ENCODE assay signal across 19 cellular contexts in the genomic region with DNA sequence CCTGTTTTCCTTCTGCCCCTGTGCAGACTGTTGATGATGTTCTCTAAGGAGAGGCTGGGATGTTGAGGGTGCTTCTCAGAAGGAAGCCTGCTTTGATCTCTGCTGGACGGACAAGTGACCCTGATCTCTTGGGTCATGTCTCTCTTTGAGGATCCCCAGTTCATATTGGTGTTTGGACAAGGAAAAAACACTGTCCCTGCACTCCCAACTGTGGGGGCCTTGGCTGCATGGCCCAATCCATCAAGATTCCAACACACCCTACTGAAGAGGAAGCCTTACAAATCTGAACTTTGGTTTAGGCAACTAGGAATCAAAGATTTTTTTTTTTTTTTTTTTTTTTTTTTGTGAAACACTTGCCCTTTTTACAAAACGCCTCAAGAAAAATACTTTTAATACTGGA. TPM values are rescaled to one million over a fixed set of nuclear protein-coding genes. Genes with fewer than 3 reads are reported as not detected.
A peak's percentile ranks its signal among the peaks of the same experiment; 100 is the strongest.
DNase-seq lines count a peak whose midpoint lies in the region; ATAC-seq and TF ChIP-seq lines count a peak whose summit lies in the region.
"Had no signal": no experiment of that assay in that cellular context is flagged by ENCODE, and none has a peak within 500 bp of the region (broad histone marks: within the 10 kb centered on the region; RNA-seq: fewer than 3 reads in every experiment).

No MANE protein-coding gene starts in this region.

- DNase-seq in GM23338 (ENCODE audit: low spot score): no peak
- DNase-seq in OCI-LY7 (ENCODE audit: low spot score): no peak
- no peak for DNase-seq in nephron progenitor cell
- DNase-seq in erythroblast (lab: John Stamatoyannopoulos, UW): no peak
- DNase-seq in CD8-positive, alpha-beta T cell: no peak
- DNase-seq: CD8-positive, alpha-beta memory T cell; COR-L47; DMS 273 treated with DMSO at 0.1 percent for 48 hours; DMS53; EL; GM23248; HCEC 1CT had no signal

- no peaks in the 10 kb centered on the region for H3K27me3 ChIP-seq in GM23338 (ENCODE audit: insufficient read depth)
- no peaks in the 10 kb centered on the region for H3K27me3 ChIP-seq in thymus (ENCODE audit: control insufficient read depth, insufficient read depth)
- no peaks in the 10 kb centered on the region for H3K27me3 ChIP-seq in CD8-positive, alpha-beta T cell (ENCODE audit: insufficient read depth, low read length)
- H3K27me3 ChIP-seq: BLaER1 treated with 17β-estradiol and CSF1 and Interleukin-3, amounts not matched to agents 10 nM and 100 nM had no signal

- H3K27me3 Mint-ChIP-seq in GM23338 (ENCODE audit: insufficient read depth, low read depth, poor library complexity): peaks cover 2% of the 10 kb centered on the region
- peaks cover 11% of the 10 kb centered on the region for H3K27me3 Mint-ChIP-seq in nephron progenitor cell (ENCODE audit: low read depth, poor library complexity)
- H3K27me3 Mint-ChIP-seq in CD8-positive, alpha-beta T cell (ENCODE audit: low read depth): no peaks in the 10 kb centered on the region
- H3K27me3 Mint-ChIP-seq: CD8-positive, alpha-beta memory T cell had no signal

- CTCF ChIA-PET in OCI-LY7 (lab: Charles Lee; ENCODE audit: unreplicated experiment): no interaction called here
- CTCF ChIA-PET in CD8-positive, alpha-beta T cell (lab: Charles Lee): no interaction called here

- no peaks in the 10 kb centered on the region for H3K9me2 ChIP-seq in GM23338 (ENCODE audit: insufficient read depth)
- no peaks in the 10 kb centered on the region for H3K9me2 ChIP-seq in OCI-LY7 (ENCODE audit: insufficient read depth, low read length)

- H3K4me1 Mint-ChIP-seq in GM23338: peaks cover 26% of the 10 kb centered on the region
- H3K4me1 Mint-ChIP-seq in nephron progenitor cell: peaks cover 47% of the 10 kb centered on the region
- peaks cover 16% of the 10 kb centered on the region for H3K4me1 Mint-ChIP-seq in CD8-positive, alpha-beta T cell (ENCODE audit: low read depth)

- intact Hi-C loops in OCI-LY7 (cut with micrococcal nuclease; ENCODE audit: unreplicated experiment): no loop called here
- intact Hi-C loops in CD8-positive, alpha-beta T cell (cut with DNase I, micrococcal nuclease): no loop called here

- H4K20me1 ChIP-seq in GM23338 (replicated peaks; ENCODE audit: insufficient read depth) (no peaks in the 10 kb centered on the region), OCI-LY7 (ENCODE audit: insufficient read depth, low read length) (no peaks in the 10 kb centered on the region)
- H4K20me1 ChIP-seq: BLaER1 treated with 17β-estradiol and CSF1 and Interleukin-3, amounts not matched to agents 10 nM and 100 nM had no signal

- no peak overlapping the region for H3K4me3 Mint-ChIP-seq in GM23338
- no peak overlapping the region for H3K4me3 Mint-ChIP-seq in nephron progenitor cell
- H3K4me3 Mint-ChIP-seq in CD8-positive, alpha-beta T cell: no peak overlapping the region
- H3K4me3 Mint-ChIP-seq: B cell; CD8-positive, alpha-beta memory T cell had no signal

- POLR2A ChIA-PET in OCI-LY7 (lab: Charles Lee): no interaction called here
- POLR2A ChIA-PET in CD8-positive, alpha-beta T cell (lab: Charles Lee): no interaction called here

- BruUV-seq in OCI-LY7 (replicated peaks; lab: Mats Ljungman, UMichigan): no TSS peak

- H3F3A ChIP-seq in GM23338 (replicated peaks; ENCODE audit: low read depth): no peaks in the 10 kb centered on the region

- WGBS in thymus: 94% methylated on average over 2 of the region's 2 CpGs

- no peak for ATAC-seq in GM23338
- no peak for ATAC-seq in CD8-positive, alpha-beta T cell
- ATAC-seq: GM12878 had no signal

- no peaks in the 10 kb centered on the region for H3K9me3 Mint-ChIP-seq in GM23338
- H3K9me3 Mint-ChIP-seq in nephron progenitor cell: no peaks in the 10 kb centered on the region
- no peaks in the 10 kb centered on the region for H3K9me3 Mint-ChIP-seq in CD8-positive, alpha-beta T cell
- H3K9me3 Mint-ChIP-seq: CD8-positive, alpha-beta memory T cell had no signal

- peaks cover 31% of the 10 kb centered on the region for H3K4me1 ChIP-seq in GM23338 (ENCODE audit: insufficient read depth)
- peaks cover 87% of the 10 kb centered on the region for H3K4me1 ChIP-seq in OCI-LY7 (ENCODE audit: insufficient read depth, low read length, poor library complexity, severe bottlenecking)
- H3K4me1 ChIP-seq in thymus (ENCODE audit: control insufficient read depth, insufficient read depth, low read length): peaks cover 10% of the 10 kb centered on the region
- H3K4me1 ChIP-seq in CD8-positive, alpha-beta T cell (ENCODE audit: insufficient read depth, low read length): peaks cover 6% of the 10 kb centered on the region

- H3K27ac Mint-ChIP-seq in GM23338 (no peak overlapping the region), nephron progenitor cell (peak overlapping the region; percentile 90)
- no peak overlapping the region for H3K27ac Mint-ChIP-seq in CD8-positive, alpha-beta T cell
- H3K27ac Mint-ChIP-seq: B cell; CD8-positive, alpha-beta memory T cell had no signal

- H2AFZ ChIP-seq in GM23338 (0 out of 2 replicates have a peak overlapping the region, but pooled peaks have one; percentile 30), OCI-LY7 (ENCODE audit: low read length) (peak overlapping the region; percentile 73; the same call in 1 of the 2 replicates)
- H2AFZ ChIP-seq: GM23248 had no signal

- H3K4me2 ChIP-seq in GM23338: no peak overlapping the region
- peak overlapping the region; percentile 31; the same call in 1 of the 2 replicates for H3K4me2 ChIP-seq in OCI-LY7 (ENCODE audit: low read length)

- TF ChIP-seq POLR2A in erythroblast (IDR thresholded peaks at IDR 0.05; ENCODE audit: low read length): no peak

- no peaks in the 10 kb centered on the region for H3K36me3 ChIP-seq in GM23338 (ENCODE audit: insufficient read depth)
- H3K36me3 ChIP-seq in OCI-LY7 (ENCODE audit: insufficient read depth, low read length): no peaks in the 10 kb centered on the region
- H3K36me3 ChIP-seq in thymus (ENCODE audit: control insufficient read depth, insufficient read depth): no peaks in the 10 kb centered on the region
- H3K36me3 ChIP-seq in CD8-positive, alpha-beta T cell (ENCODE audit: insufficient read depth, low read length): no peaks in the 10 kb centered on the region
- H3K36me3 ChIP-seq: BLaER1 treated with 17β-estradiol and CSF1 and Interleukin-3, amounts not matched to agents 10 nM and 100 nM had no signal

- H3K79me2 ChIP-seq in GM23338 (replicated peaks; ENCODE audit: insufficient read depth) (no peaks in the 10 kb centered on the region), OCI-LY7 (ENCODE audit: insufficient read depth, low read depth, low read length) (no peaks in the 10 kb centered on the region)

- H3K27ac ChIP-seq in GM23338 (ENCODE audit: low read depth): no peak overlapping the region
- peak overlapping the region; percentile 10 for H3K27ac ChIP-seq in OCI-LY7 (ENCODE audit: low read depth, low read length, poor library complexity, severe bottlenecking)
- peak overlapping the region; percentile 15 for H3K27ac ChIP-seq in thymus (ENCODE audit: low read depth)
- H3K27ac ChIP-seq in CD8-positive, alpha-beta T cell (ENCODE audit: low read depth, low read length): no peak overlapping the region
- H3K27ac ChIP-seq: BLaER1 treated with 17β-estradiol and CSF1 and Interleukin-3, amounts not matched to agents 10 nM and 100 nM; GM23248 had no signal

- no peak overlapping the region for H3K4me3 ChIP-seq in GM23338
- no peak overlapping the region for H3K4me3 ChIP-seq in OCI-LY7 (ENCODE audit: low read depth, low read length, poor library complexity, severe bottlenecking)
- H3K4me3 ChIP-seq in thymus (ENCODE audit: low read length): no peak overlapping the region
- H3K4me3 ChIP-seq in CD8-positive, alpha-beta T cell (ENCODE audit: low read depth, low read length): no peak overlapping the region
- H3K4me3 ChIP-seq: BLaER1 treated with 17β-estradiol and CSF1 and Interleukin-3, amounts not matched to agents 10 nM and 100 nM; GM12878; GM23248 had no signal

- H3K36me3 Mint-ChIP-seq in GM23338 (ENCODE audit: low read depth) (no peaks in the 10 kb centered on the region), nephron progenitor cell (ENCODE audit: low read depth) (no peaks in the 10 kb centered on the region)
- no peaks in the 10 kb centered on the region for H3K36me3 Mint-ChIP-seq in CD8-positive, alpha-beta T cell

- TF ChIP-seq CTCF in GM23338 (conservative IDR thresholded peaks at IDR 0.05; ENCODE audit: low read depth in 2 of 2): no peak
- TF ChIP-seq CTCF in OCI-LY7 (conservative IDR thresholded peaks at IDR 0.05; ENCODE audit: low read length): no peak
- no peak for TF ChIP-seq CTCF in nephron progenitor cell (IDR thresholded peaks at IDR 0.05)
- no peak for TF ChIP-seq CTCF in CD8-positive, alpha-beta T cell (IDR thresholded peaks at IDR 0.05)

- H3K9me3 ChIP-seq in OCI-LY7 (ENCODE audit: low read length): no peaks in the 10 kb centered on the region
- H3K9me3 ChIP-seq in thymus (ENCODE audit: control insufficient read depth): no peaks in the 10 kb centered on the region
- H3K9me3 ChIP-seq in CD8-positive, alpha-beta T cell (ENCODE audit: low read length): no peaks in the 10 kb centered on the region
- H3K9me3 ChIP-seq: BLaER1 treated with 17β-estradiol and CSF1 and Interleukin-3, amounts not matched to agents 10 nM and 100 nM had no signal

TF ChIP-seq in GM23338, 12 proteins besides CTCF, POLR2A, EP300 and RAD21 (continues in another document):
- TF ChIP-seq EZH2phosphoT487 (IDR thresholded peaks at IDR 0.05; ENCODE audit: unreplicated experiment): no peak

RNA-seq across cellular contexts. Expression of a gene that starts 44.9 kb away (rescaled TPM):
- total RNA-seq in GM23338 (2014; rRNA removed; shearing (Covaris generic)): not detected in 2 replicates
- polyA plus RNA-seq in GM23338 (2016; fragmentation: Nextera tagmentation; extraction: Ambion mirVana) (not detected in 2 replicates), thymus (27.2 TPM)
- total RNA-seq in OCI-LY7 (2014; rRNA removed; shearing (Covaris generic)): 0.49 and 0.92 TPM in 2 replicates
- total RNA-seq in OCI-LY7 (2022): 22.3 and 44.6 TPM in 2 replicates
- 10 to 100 TPM; 78.4 to 80.7 TPM for total RNA-seq in CD8-positive, alpha-beta T cell
- total RNA-seq: A172, G401, HT-29 had no signal

Comparison
In these comparisons a context has a peak if more than half of its experiments do, and no peak if none do; other contexts are left out.
1. H3K27ac ChIP-seq: peak in OCI-LY7 (single experiment) and thymus (single experiment); none in GM23338 (single experiment) and CD8-positive, alpha-beta T cell (single experiment).